In the genomic region with DNA sequence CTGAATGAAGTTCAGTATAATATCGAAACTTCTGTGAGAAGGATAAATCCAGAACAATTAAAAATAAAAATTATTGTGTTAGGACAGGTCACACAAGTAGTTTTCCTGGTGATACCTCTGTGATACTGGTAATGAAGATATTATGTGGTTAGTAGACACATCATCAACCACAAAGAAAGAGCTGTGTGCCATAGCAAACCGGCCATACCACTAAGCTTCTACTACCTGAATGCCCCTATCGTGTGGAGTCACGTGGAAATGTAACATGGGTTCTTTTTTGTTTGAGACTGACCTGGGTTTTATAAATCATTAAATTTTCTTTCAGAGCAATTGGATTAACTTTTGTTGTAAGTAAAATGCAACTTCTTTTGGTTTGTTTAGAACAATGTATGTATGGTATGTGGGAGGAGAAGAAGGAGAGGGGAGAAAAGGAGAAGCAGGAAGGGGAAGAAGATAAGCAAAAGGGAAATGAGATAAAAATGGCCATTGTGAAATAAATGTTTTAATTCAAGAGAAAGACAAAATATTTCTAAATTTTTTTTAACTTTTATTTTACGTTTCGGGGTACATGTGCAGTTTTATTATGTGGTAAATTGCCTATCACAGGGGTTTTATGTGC, we compare ENCODE assay signal across 1 cellular context.
TF ChIP-seq lines count a peak whose summit lies in the region.

No MANE protein-coding gene starts in this region.

TF ChIP-seq in K562, 482 proteins besides CTCF, POLR2A, EP300 and RAD21 (continued from another document):
- TF ChIP-seq TRIM24 (IDR thresholded peaks at IDR 0.05) (0 out of 4 replicates have a peak, but pooled peaks of 1 of the 2 experiments have one; percentile 33), RBM34 (IDR thresholded peaks at IDR 0.05; ENCODE audit: borderline replicate concordance, insufficient read depth, low read length) (no peak), SMARCE1 (IDR thresholded peaks at IDR 0.05) (0 out of 2 replicates have a peak, but pooled peaks have one; percentile 27)
